16 cellular contexts compared by ENCODE assay signal in the genomic region with DNA sequence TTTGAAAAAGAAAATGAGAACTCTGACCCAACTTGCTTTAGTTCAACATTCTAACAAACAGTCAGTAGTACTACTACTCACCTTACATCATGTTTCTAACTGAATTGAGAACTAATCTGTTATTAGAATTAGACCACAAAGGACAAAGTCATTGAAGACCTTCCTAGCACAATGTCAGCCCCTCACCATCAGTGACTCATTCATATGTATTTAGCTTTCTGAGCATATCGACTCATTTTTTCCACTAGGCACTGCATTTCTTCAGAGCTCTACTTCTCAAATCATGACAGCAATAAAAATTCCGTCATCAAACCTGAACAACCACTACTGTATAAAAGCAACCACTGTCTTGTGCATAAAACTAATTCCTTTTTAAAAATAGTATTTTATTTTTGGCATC.
DNase-seq lines count a peak whose midpoint lies in the region; ATAC-seq and TF ChIP-seq lines count a peak whose summit lies in the region.
"Had no signal": no experiment of that assay in that cellular context is flagged by ENCODE, and none has a peak within 500 bp of the region (broad histone marks: within the 10 kb centered on the region; RNA-seq: fewer than 3 reads in every experiment).

No MANE protein-coding gene starts in this region.

- H3K9me3 ChIP-seq in SU-DHL-6 (ENCODE audit: insufficient read depth, low read length) = no peaks in the 10 kb centered on the region
- H3K9me3 ChIP-seq: Caco-2, heart right ventricle, stomach had no signal

- H3K27ac Mint-ChIP-seq in activated naive CD8-positive, alpha-beta T cell = peak overlapping the region; percentile 96
- H3K27ac Mint-ChIP-seq in stimulated activated naive CD8-positive, alpha-beta T cell treated with anti-CD3 and anti-CD28 coated beads, Interleukin-15, Interleukin-2, amounts not matched to agents 100 ng/mL and 50 ng/mL, for 24 hours = peak overlapping the region; percentile 97
- H3K27ac Mint-ChIP-seq: type B pancreatic cell had no signal

- H3K4me1 Mint-ChIP-seq in activated naive CD8-positive, alpha-beta T cell (ENCODE audit: low read depth) = peaks cover 86% of the 10 kb centered on the region
- peaks cover 90% of the 10 kb centered on the region for H3K4me1 Mint-ChIP-seq in stimulated activated naive CD8-positive, alpha-beta T cell treated with anti-CD3 and anti-CD28 coated beads, Interleukin-15, Interleukin-2, amounts not matched to agents 100 ng/mL and 50 ng/mL, for 24 hours (ENCODE audit: low read depth)

- peaks cover 77% of the 10 kb centered on the region for H3F3A ChIP-seq in SU-DHL-6 (ENCODE audit: insufficient read depth)

- no peaks in the 10 kb centered on the region for H3K36me3 ChIP-seq in SU-DHL-6 (ENCODE audit: low read length)
- H3K36me3 ChIP-seq: heart right ventricle, stomach had no signal

- peak overlapping the region; percentile 99 for H3K27ac ChIP-seq in SU-DHL-6 (ENCODE audit: low read depth, low read length)
- H3K27ac ChIP-seq: heart right ventricle, KMS-11, stomach had no signal

- H3K9me2 ChIP-seq in SU-DHL-6 (replicated peaks; ENCODE audit: insufficient read depth, low read length) = no peaks in the 10 kb centered on the region

- DNase-seq in stimulated activated CD4-positive, alpha-beta T cell treated with anti-CD3 and anti-CD28 coated beads, Interleukin-15, amount 100 ng/mL, for 24 hours = peak; percentile 30
- no peak for DNase-seq in stimulated activated CD4-positive, alpha-beta T cell treated with anti-CD3 and anti-CD28 coated beads, Interleukin-4, amount 100 ng/mL, for 1 hour
- no peak for DNase-seq in DMS79 treated with DMSO at 0.1 percent for 48 hours (lab: John Stamatoyannopoulos, UW)
- DNase-seq: AML-193, Caco-2, heart right ventricle, NCI-H2029, NCI-H446, right cardiac atrium, stomach had no signal

- H3K27me3 Mint-ChIP-seq in activated naive CD8-positive, alpha-beta T cell = no peaks in the 10 kb centered on the region
- H3K27me3 Mint-ChIP-seq in stimulated activated naive CD8-positive, alpha-beta T cell treated with anti-CD3 and anti-CD28 coated beads, Interleukin-15, Interleukin-2, amounts not matched to agents 100 ng/mL and 50 ng/mL, for 24 hours = no peaks in the 10 kb centered on the region
- H3K27me3 Mint-ChIP-seq: type B pancreatic cell had no signal

- ATAC-seq in GM21390 (IDR thresholded peaks at IDR 0.05; ENCODE audit: unreplicated experiment) = no peak
- ATAC-seq: heart right ventricle, right cardiac atrium had no signal

- H4K20me1 ChIP-seq in SU-DHL-6 (ENCODE audit: low read depth, low read length) = no peaks in the 10 kb centered on the region

- peak overlapping the region; percentile 5 for H2AFZ ChIP-seq in SU-DHL-6 (ENCODE audit: low read depth, low read length, severe bottlenecking)

- H3K4me2 ChIP-seq in SU-DHL-6 (ENCODE audit: low read depth, low read length, poor library complexity, severe bottlenecking) = peak overlapping the region; percentile 89
- H3K4me2 ChIP-seq: KMS-11 had no signal

- H3K36me3 Mint-ChIP-seq in activated naive CD8-positive, alpha-beta T cell = peaks cover 5% of the 10 kb centered on the region
- peaks cover 5% of the 10 kb centered on the region for H3K36me3 Mint-ChIP-seq in stimulated activated naive CD8-positive, alpha-beta T cell treated with anti-CD3 and anti-CD28 coated beads, Interleukin-15, Interleukin-2, amounts not matched to agents 100 ng/mL and 50 ng/mL, for 24 hours (ENCODE audit: low read depth)
- H3K36me3 Mint-ChIP-seq: type B pancreatic cell had no signal

- peaks cover 11% of the 10 kb centered on the region for H3K79me2 ChIP-seq in SU-DHL-6 (ENCODE audit: insufficient read depth, low read length)

- no peak for TF ChIP-seq CTCF in SU-DHL-6 (IDR thresholded peaks at IDR 0.05; ENCODE audit: insufficient read depth, low read length, poor library complexity, severe bottlenecking)

- no peaks in the 10 kb centered on the region for H3K27me3 ChIP-seq in SU-DHL-6 (ENCODE audit: low read length)
- H3K27me3 ChIP-seq: heart right ventricle, stomach had no signal

- H3K4me3 ChIP-seq in SU-DHL-6 (ENCODE audit: insufficient read depth, low read length, poor library complexity, severe bottlenecking) = no peak overlapping the region
- H3K4me3 ChIP-seq: heart right ventricle, stomach had no signal

- peak overlapping the region; percentile 77 for H3K4me3 Mint-ChIP-seq in activated naive CD8-positive, alpha-beta T cell
- H3K4me3 Mint-ChIP-seq in stimulated activated naive CD8-positive, alpha-beta T cell treated with anti-CD3 and anti-CD28 coated beads, Interleukin-15, Interleukin-2, amounts not matched to agents 100 ng/mL and 50 ng/mL, for 24 hours = peak overlapping the region; percentile 48
- H3K4me3 Mint-ChIP-seq: type B pancreatic cell had no signal

- peaks cover 4% of the 10 kb centered on the region for H3K9me3 Mint-ChIP-seq in activated naive CD8-positive, alpha-beta T cell (ENCODE audit: low read depth)
- H3K9me3 Mint-ChIP-seq in stimulated activated naive CD8-positive, alpha-beta T cell treated with anti-CD3 and anti-CD28 coated beads, Interleukin-15, Interleukin-2, amounts not matched to agents 100 ng/mL and 50 ng/mL, for 24 hours = peaks cover 4% of the 10 kb centered on the region
- H3K9me3 Mint-ChIP-seq: type B pancreatic cell had no signal

- H3K9ac ChIP-seq in SU-DHL-6 (ENCODE audit: low read length) = no peak overlapping the region
- H3K9ac ChIP-seq: KMS-11 had no signal
